20 cellular contexts compared by ENCODE assay signal in the genomic region with DNA sequence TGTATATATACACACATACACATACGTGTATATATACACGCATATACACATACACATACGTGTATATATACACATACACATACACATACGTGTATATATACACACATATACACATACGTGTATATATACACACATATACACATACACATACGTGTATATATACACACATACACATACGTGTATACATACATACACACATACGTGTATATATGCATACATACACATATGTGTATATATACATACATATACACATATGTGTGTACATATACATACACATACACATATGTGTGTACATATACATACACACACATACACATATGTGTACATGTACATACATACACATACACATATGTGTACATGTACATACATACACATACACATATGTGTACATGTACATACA.
"Had no signal": no experiment of that assay in that cellular context is flagged by ENCODE, and none has a peak within 500 bp of the region (broad histone marks: within the 10 kb centered on the region; RNA-seq: fewer than 3 reads in every experiment).

No MANE protein-coding gene starts in this region.

- H3K4me1 ChIP-seq: neural progenitor cell, prostate gland, right atrium auricular region, testis, tibial artery had no signal

- H3K9ac ChIP-seq: neural progenitor cell had no signal

- ATAC-seq: left lobe of liver; sciatic nerve; stimulated activated effector memory CD8-positive, alpha-beta T cell treated with anti-CD3 and anti-CD28 coated beads, Interleukin-12 subunit alpha, Interleukin-12 subunit beta, amount 100 ng/mL, for 72 hours; stimulated activated naive CD8-positive, alpha-beta T cell treated with anti-CD3 and anti-CD28 coated beads, Interleukin-15, Interleukin-2, amounts not matched to agents 100 U/mL and 50 U/mL, for 24 hours had no signal

- H3K27me3 ChIP-seq: dorsolateral prefrontal cortex, neural progenitor cell, right atrium auricular region, testis had no signal

- H3K27ac Mint-ChIP-seq: nephron; stimulated activated effector memory CD8-positive, alpha-beta T cell treated with anti-CD3 and anti-CD28 coated beads, Interleukin-12 subunit alpha, Interleukin-12 subunit beta, amount 100 ng/mL, for 72 hours had no signal

- FAIRE-seq: keratinocyte had no signal

- H3K27me3 Mint-ChIP-seq: memory B cell, type B pancreatic cell had no signal

- H3K27ac ChIP-seq: dorsolateral prefrontal cortex, neural progenitor cell, prostate gland, right atrium auricular region, testis, tibial artery had no signal

- H3K36me3 Mint-ChIP-seq: neural progenitor cell; stimulated activated effector memory CD8-positive, alpha-beta T cell treated with anti-CD3 and anti-CD28 coated beads, Interleukin-12 subunit alpha, Interleukin-12 subunit beta, amount 100 ng/mL, for 72 hours had no signal

- H3K4me3 Mint-ChIP-seq: memory B cell; nephron; stimulated activated effector memory CD8-positive, alpha-beta T cell treated with anti-CD3 and anti-CD28 coated beads, Interleukin-12 subunit alpha, Interleukin-12 subunit beta, amount 100 ng/mL, for 72 hours; type B pancreatic cell had no signal

- H3K9me3 Mint-ChIP-seq: memory B cell had no signal

- DNase-seq: dorsolateral prefrontal cortex; effector CD4-positive, alpha-beta T cell; hypothalamus; stimulated activated CD4-positive, alpha-beta T cell treated with anti-CD3 and anti-CD28 coated beads, Interleukin-2, amount 100 ng/mL, for 24 hours; stimulated activated CD4-positive, alpha-beta T cell treated with anti-CD3 and anti-CD28 coated beads, Interleukin-4, amount 100 ng/mL, for 24 hours; stimulated activated naive CD8-positive, alpha-beta T cell treated with anti-CD3 and anti-CD28 coated beads, Interleukin-15, Interleukin-2, amounts not matched to agents 100 U/mL and 50 U/mL, for 24 hours; substantia nigra; testis; tibial artery had no signal

- H3K36me3 ChIP-seq: neural progenitor cell, prostate gland, right atrium auricular region, tibial artery had no signal

- H3K4me2 ChIP-seq: neural progenitor cell had no signal

- H3K9me3 ChIP-seq: prostate gland, testis had no signal

- H3K4me1 Mint-ChIP-seq: nephron; neural progenitor cell; stimulated activated effector memory CD8-positive, alpha-beta T cell treated with anti-CD3 and anti-CD28 coated beads, Interleukin-12 subunit alpha, Interleukin-12 subunit beta, amount 100 ng/mL, for 72 hours had no signal

- H3K4me3 ChIP-seq: dorsolateral prefrontal cortex, lung, neural progenitor cell, prostate gland, right atrium auricular region, testis, tibial artery had no signal

- H2AFZ ChIP-seq: neural progenitor cell had no signal
